8 cellular contexts compared by ENCODE assay signal in the genomic region with DNA sequence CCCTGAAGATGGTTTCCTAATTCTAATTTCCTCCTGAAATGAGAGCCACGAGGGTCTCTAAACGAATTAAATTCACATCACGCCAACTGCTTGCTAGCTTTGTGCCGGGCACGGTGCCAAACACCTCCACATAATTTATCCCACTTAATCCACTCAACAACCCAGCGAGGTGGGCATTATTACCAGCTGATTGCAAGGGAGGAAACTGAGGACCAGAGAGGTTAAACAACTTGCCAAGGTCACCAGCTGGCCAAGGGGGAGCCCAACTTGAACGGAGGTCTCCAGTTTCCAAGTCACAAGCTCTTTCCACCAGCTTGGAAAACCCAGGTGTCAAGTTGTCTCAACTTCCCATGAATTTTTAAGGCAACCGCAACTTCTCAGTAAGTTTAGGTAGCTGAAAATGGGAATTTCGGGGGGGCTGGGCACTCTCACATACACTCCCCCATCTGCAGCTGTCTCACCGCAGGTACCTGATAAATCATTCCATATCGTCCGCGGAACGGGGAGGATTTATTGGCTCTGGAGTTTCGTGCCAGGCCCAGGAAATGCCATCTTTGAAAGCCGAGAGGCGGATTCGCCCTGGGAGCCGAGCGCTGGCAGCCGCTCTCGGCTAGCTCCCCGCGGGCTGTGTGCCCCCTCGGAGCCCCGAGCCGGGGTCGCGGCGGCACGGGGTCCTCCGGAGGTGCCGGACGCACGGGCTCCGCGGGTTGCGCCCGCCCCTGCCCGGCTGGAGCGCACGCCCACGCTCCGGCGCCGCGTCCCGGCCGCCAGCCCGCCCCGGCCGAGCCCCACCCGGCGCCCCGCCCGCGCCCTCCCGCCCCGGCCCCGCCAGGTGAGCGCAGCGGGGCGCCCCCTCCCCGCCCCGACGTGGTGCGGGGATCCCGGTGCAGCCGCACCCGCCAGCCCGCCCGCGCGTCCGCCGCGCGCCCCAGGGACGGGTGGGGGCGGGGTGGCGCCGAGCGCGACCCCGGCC. TPM values are rescaled to one million over a fixed set of nuclear protein-coding genes. Genes with fewer than 3 reads are reported as not detected.
DNase-seq lines count a peak whose midpoint lies in the region; ATAC-seq and TF ChIP-seq lines count a peak whose summit lies in the region.

No MANE protein-coding gene starts in this region.

- no peaks in the 10 kb centered on the region for H3K9me2 ChIP-seq in PC-9 (ENCODE audit: insufficient read depth)

- WGBS in gastroesophageal sphincter (ENCODE audit: low coverage in 1 of 2), 2 donors: 22 to 51% methylated on average over 5 to 7 of the region's 85 CpGs

- POLR2A ChIA-PET in PC-9 (lab: Charles Lee; ENCODE audit: unreplicated experiment): interaction anchor here (0.8 kb wide), 1 partner anchor 44 kb away, joined by 4 read pairs; no protein-coding TSS in a partner anchor
- POLR2A ChIA-PET in CD4-positive, alpha-beta memory T cell (lab: Charles Lee; ENCODE audit: partially characterized antibody): no interaction called here

- H2AFZ ChIP-seq in PC-9: peak overlapping the region; percentile 72

- H3K27ac ChIP-seq in PC-9: peak overlapping the region; percentile 7; the same call in 1 of the 2 replicates
- no peak overlapping the region for H3K27ac ChIP-seq in gastroesophageal sphincter
- H3K27ac ChIP-seq in CD4-positive, alpha-beta memory T cell (ENCODE audit: low read depth, low read length): no peak overlapping the region

- H3K4me3 ChIP-seq in PC-9: peak overlapping the region; percentile 71
- H3K4me3 ChIP-seq in gastroesophageal sphincter: peak overlapping the region; percentile 25 to 55
- H3K4me3 ChIP-seq in skeletal muscle cell (ENCODE audit: low read depth, low read length): peak overlapping the region; percentile 53
- H3K4me3 ChIP-seq in CD4-positive, alpha-beta memory T cell (ENCODE audit: low read length in 2 of 2): no peak overlapping the region

- TF ChIP-seq CTCF in PC-9 (conservative IDR thresholded peaks at IDR 0.05) (no peak), gastroesophageal sphincter (IDR thresholded peaks at IDR 0.05) (no peak)

- no peak for TF ChIP-seq POLR2A in gastroesophageal sphincter (IDR thresholded peaks at IDR 0.05)

- H3K4me1 Mint-ChIP-seq in CD4-positive, alpha-beta memory T cell: peaks cover 0 to 11% (median 3%) of the 10 kb centered on the region in 4 donors

- peaks cover 0 to 5% (median 0%) of the 10 kb centered on the region in 8 donors for H3K9me3 Mint-ChIP-seq in CD4-positive, alpha-beta memory T cell

- H3K4me3 Mint-ChIP-seq in CD4-positive, alpha-beta memory T cell: no peak overlapping the region

- no peaks in the 10 kb centered on the region for H3K36me3 Mint-ChIP-seq in CD4-positive, alpha-beta memory T cell

- H3K9me3 ChIP-seq in PC-9 (ENCODE audit: insufficient read depth, low read depth) (no peaks in the 10 kb centered on the region), gastroesophageal sphincter (no peaks in the 10 kb centered on the region)
- H3K9me3 ChIP-seq in CD4-positive, alpha-beta memory T cell (ENCODE audit: control insufficient read depth in 1 of 2, low read length in 2 of 2): no peaks in the 10 kb centered on the region

- DNase-seq in HK-2 (ENCODE audit: unreplicated experiment) (peak; percentile 65), PC-9 (peak in 1 of 2 experiments; percentile 38), skeletal muscle cell (ENCODE audit: low read depth) (no peak), hypothalamus (lab: John Stamatoyannopoulos, UW) (no peak), activated gamma-delta T cell (lab: John Stamatoyannopoulos, UW) (no peak)
- no peak for DNase-seq in CD4-positive, alpha-beta memory T cell

- H3K4me1 ChIP-seq in PC-9 (replicated peaks; ENCODE audit: insufficient read depth) (peaks cover 25% of the 10 kb centered on the region), gastroesophageal sphincter (peaks cover 0 to 29% (median 5%) of the 10 kb centered on the region in 3 donors)
- no peaks in the 10 kb centered on the region for H3K4me1 ChIP-seq in CD4-positive, alpha-beta memory T cell (ENCODE audit: insufficient read depth, low read length)

- peak overlapping the region; percentile 92 for H3K4me2 ChIP-seq in PC-9

- H3F3A ChIP-seq in PC-9 (ENCODE audit: insufficient read depth, low read depth): peaks cover 8% of the 10 kb centered on the region

- CTCF ChIA-PET in PC-9 (lab: Charles Lee): interaction anchor here (0.6 kb wide), 1 partner anchor 170 kb away, joined by 3 read pairs; no protein-coding TSS in a partner anchor
- CTCF ChIA-PET in CD4-positive, alpha-beta memory T cell (lab: Charles Lee; ENCODE audit: partially characterized antibody): no interaction called here

- intact Hi-C loops in PC-9 (cut with micrococcal nuclease; ENCODE audit: unreplicated experiment): no loop called here
- intact Hi-C loops in CD4-positive, alpha-beta memory T cell (cut with micrococcal nuclease): no loop called here

- H4K20me1 ChIP-seq in PC-9 (ENCODE audit: insufficient read depth): 0 out of 2 replicates have a peak, but pooled peaks cover 7% of the 10 kb centered on the region

- H3K27me3 ChIP-seq in PC-9 (ENCODE audit: insufficient read depth, low read depth): no peaks in the 10 kb centered on the region
- H3K27me3 ChIP-seq in gastroesophageal sphincter: peaks cover 66% of the 10 kb centered on the region
- H3K27me3 ChIP-seq in CD4-positive, alpha-beta memory T cell (ENCODE audit: insufficient read depth, low read length): peaks cover 8% of the 10 kb centered on the region

- peaks cover 10% of the 10 kb centered on the region; the same call in 1 of the 2 replicates for H3K36me3 ChIP-seq in PC-9 (ENCODE audit: low read depth)
- no peaks in the 10 kb centered on the region for H3K36me3 ChIP-seq in gastroesophageal sphincter
- H3K36me3 ChIP-seq in CD4-positive, alpha-beta memory T cell (ENCODE audit: insufficient read depth, low read length): no peaks in the 10 kb centered on the region

- no peak overlapping the region for H3K27ac Mint-ChIP-seq in CD4-positive, alpha-beta memory T cell

- peaks cover 35 to 41% of the 10 kb centered on the region in 2 donors for H3K27me3 Mint-ChIP-seq in CD4-positive, alpha-beta memory T cell

- H3K79me2 ChIP-seq in PC-9 (ENCODE audit: low read depth): peaks cover 52% of the 10 kb centered on the region

- no peak for TF ChIP-seq EP300 in gastroesophageal sphincter (IDR thresholded peaks at IDR 0.05)

- TSS peak; percentile 38 for BruUV-seq in PC-9 (replicated peaks; lab: Mats Ljungman, UMichigan)

- ATAC-seq in gastroesophageal sphincter (no peak), GM19395 (IDR thresholded peaks at IDR 0.05; ENCODE audit: unreplicated experiment) (no peak)

RNA-seq across cellular contexts. Expression of a gene that starts 0.6 kb away (rescaled TPM):
- total RNA-seq in PC-9 (2021) (19.0 and 20.2 TPM in 2 replicates), gastroesophageal sphincter (1 to 10 TPM; 1.2 to 3.4 (median 1.6) TPM)
- not detected for total RNA-seq in CD4-positive, alpha-beta memory T cell
- polyA plus RNA-seq in CD4-positive, alpha-beta memory T cell: not detected

Comparison
In these comparisons a context has a peak if more than half of its experiments do, and no peak if none do; other contexts are left out.
1. H3K4me3 ChIP-seq: peak in PC-9 (single experiment), gastroesophageal sphincter (2 of 2) and skeletal muscle cell (single experiment); none in CD4-positive, alpha-beta memory T cell (0 of 2).